1 cellular context compared by ENCODE assay signal in the genomic region with DNA sequence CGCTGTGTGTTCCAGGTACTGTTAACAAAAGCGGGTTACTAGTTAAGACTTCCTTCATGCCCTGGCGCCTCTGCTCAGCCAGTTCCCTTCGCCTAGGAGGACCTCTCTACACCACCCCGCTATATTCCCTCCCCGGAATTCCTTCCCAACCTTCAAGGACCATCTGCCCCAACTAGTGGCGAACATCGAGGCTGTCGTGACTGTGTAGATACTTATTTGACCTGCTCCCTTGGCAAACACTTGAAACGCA.
TF ChIP-seq lines count a peak whose summit lies in the region.

No MANE protein-coding gene starts in this region.

TF ChIP-seq in H1, 55 proteins besides CTCF, POLR2A, EP300 and RAD21:
- TF ChIP-seq MAFK (IDR thresholded peaks at IDR 0.05; ENCODE audit: low read depth, low read length) (no peak), KDM4A (IDR thresholded peaks at IDR 0.05; ENCODE audit: low read depth, low read length, severe bottlenecking) (peak; percentile 44), SIN3A (conservative IDR thresholded peaks at IDR 0.05 in 1 of 2, IDR thresholded peaks at IDR 0.05 in 1 of 2; ENCODE audit: low read depth in 1 of 2, low read length in 2 of 2) (0 out of 4 replicates have a peak, but pooled peaks of 1 of the 2 experiments have one; percentile 32), YY1 (IDR thresholded peaks at IDR 0.05; ENCODE audit: low read depth, low read length) (no peak), TEAD4 (IDR thresholded peaks at IDR 0.05; ENCODE audit: low read depth, low read length) (0 out of 2 replicates have a peak, but pooled peaks have one; percentile 55), SAP30 (IDR thresholded peaks at IDR 0.05; ENCODE audit: insufficient read depth, insufficient replicate concordance, low read length) (no peak)
- TF ChIP-seq, protein P1, sequence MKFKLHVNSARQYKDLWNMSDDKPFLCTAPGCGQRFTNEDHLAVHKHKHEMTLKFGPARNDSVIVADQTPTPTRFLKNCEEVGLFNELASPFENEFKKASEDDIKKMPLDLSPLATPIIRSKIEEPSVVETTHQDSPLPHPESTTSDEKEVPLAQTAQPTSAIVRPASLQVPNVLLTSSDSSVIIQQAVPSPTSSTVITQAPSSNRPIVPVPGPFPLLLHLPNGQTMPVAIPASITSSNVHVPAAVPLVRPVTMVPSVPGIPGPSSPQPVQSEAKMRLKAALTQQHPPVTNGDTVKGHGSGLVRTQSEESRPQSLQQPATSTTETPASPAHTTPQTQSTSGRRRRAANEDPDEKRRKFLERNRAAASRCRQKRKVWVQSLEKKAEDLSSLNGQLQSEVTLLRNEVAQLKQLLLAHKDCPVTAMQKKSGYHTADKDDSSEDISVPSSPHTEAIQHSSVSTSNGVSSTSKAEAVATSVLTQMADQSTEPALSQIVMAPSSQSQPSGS (IDR thresholded peaks at IDR 0.05; ENCODE audit: low read length), result 0 out of 2 replicates have a peak, but pooled peaks have one; percentile 10
